Comparison of ENCODE assay signal across 8 cellular contexts in genomic region chr18:12883003-12883683, GRCh38. TPM values are rescaled to one million over a fixed set of nuclear protein-coding genes. Genes with fewer than 3 reads are reported as not detected.
DNase-seq lines count a peak whose midpoint lies in the region; ATAC-seq lines count a peak whose summit lies in the region.

No MANE protein-coding gene starts in this region.

- H3K27ac ChIP-seq in CD4-positive, CD25-positive, alpha-beta regulatory T cell (ENCODE audit: insufficient read depth, low read length, poor library complexity, severe bottlenecking), result peak overlapping the region; percentile 100

- peak overlapping the region; percentile 88 for H3K4me3 ChIP-seq in CD4-positive, CD25-positive, alpha-beta regulatory T cell (ENCODE audit: low read depth, low read length)
- peak overlapping the region; percentile 93 for H3K4me3 ChIP-seq in Jurkat, Clone E6-1 (ENCODE audit: low read length)
- peak overlapping the region; percentile 82 for H3K4me3 ChIP-seq in skeletal muscle cell (ENCODE audit: low read depth, low read length)

- H3K4me3 Mint-ChIP-seq in CD4-positive, CD25-positive, alpha-beta regulatory T cell, result peak overlapping the region; percentile 92 to 97 (median 94)
- peak overlapping the region; percentile 93 for H3K4me3 Mint-ChIP-seq in activated naive CD8-positive, alpha-beta T cell

- H3K4me1 Mint-ChIP-seq in CD4-positive, CD25-positive, alpha-beta regulatory T cell, result peaks cover 33 to 74% (median 54%) of the 10 kb centered on the region in 4 donors
- peaks cover 60% of the 10 kb centered on the region for H3K4me1 Mint-ChIP-seq in activated naive CD8-positive, alpha-beta T cell (ENCODE audit: low read depth)

- no peak for ATAC-seq in CD4-positive, CD25-positive, alpha-beta regulatory T cell (ENCODE audit: low read depth in 2 of 2)
- ATAC-seq in GM21390 (IDR thresholded peaks at IDR 0.05; ENCODE audit: unreplicated experiment) (peak; percentile 5), left ventricle myocardium superior (peak; percentile 75), HG03378 (IDR thresholded peaks at IDR 0.05; ENCODE audit: unreplicated experiment) (no peak)

- H3K27ac Mint-ChIP-seq in CD4-positive, CD25-positive, alpha-beta regulatory T cell, result peak overlapping the region; percentile 5 to 96 (median 95)
- peak overlapping the region; percentile 95 for H3K27ac Mint-ChIP-seq in activated naive CD8-positive, alpha-beta T cell

- H3K9me3 ChIP-seq in CD4-positive, CD25-positive, alpha-beta regulatory T cell (ENCODE audit: control insufficient read depth in 2 of 2, low read length in 2 of 2), result no peaks in the 10 kb centered on the region

- H3K36me3 Mint-ChIP-seq in CD4-positive, CD25-positive, alpha-beta regulatory T cell, result no peaks in the 10 kb centered on the region
- H3K36me3 Mint-ChIP-seq in activated naive CD8-positive, alpha-beta T cell, result peaks cover 3% of the 10 kb centered on the region

- H3K9me3 Mint-ChIP-seq in CD4-positive, CD25-positive, alpha-beta regulatory T cell, result peaks cover 0 to 2% (median 0%) of the 10 kb centered on the region in 7 donors
- no peaks in the 10 kb centered on the region for H3K9me3 Mint-ChIP-seq in activated naive CD8-positive, alpha-beta T cell (ENCODE audit: low read depth)

- DNase-seq in CD4-positive, CD25-positive, alpha-beta regulatory T cell, result peak in 1 of 3 donors; percentile 27
- no peak for DNase-seq in Jurkat, Clone E6-1 (ENCODE audit: low read depth, low spot score)
- DNase-seq in left ventricle myocardium superior (no peak), skeletal muscle cell (ENCODE audit: low read depth) (no peak), HK-2 (ENCODE audit: unreplicated experiment) (no peak)

- intact Hi-C loops in left ventricle myocardium superior (cut with micrococcal nuclease), result loop anchor here (10.0 kb wide), 1 partner anchor 62 kb away; the partner anchor contains the start of gene SEH1L

- H3K27me3 ChIP-seq in CD4-positive, CD25-positive, alpha-beta regulatory T cell (ENCODE audit: control insufficient read depth, insufficient read depth, low read length), result no peaks in the 10 kb centered on the region

- no peaks in the 10 kb centered on the region for H3K36me3 ChIP-seq in CD4-positive, CD25-positive, alpha-beta regulatory T cell (ENCODE audit: control insufficient read depth, insufficient read depth, low read length)

- H3K4me1 ChIP-seq in CD4-positive, CD25-positive, alpha-beta regulatory T cell (ENCODE audit: control insufficient read depth, insufficient read depth, low read length, poor library complexity, severe bottlenecking), result peaks cover 49% of the 10 kb centered on the region

- H3K27me3 Mint-ChIP-seq in CD4-positive, CD25-positive, alpha-beta regulatory T cell, result peaks cover 8% of the 10 kb centered on the region
- H3K27me3 Mint-ChIP-seq in activated naive CD8-positive, alpha-beta T cell, result no peaks in the 10 kb centered on the region

RNA-seq across cellular contexts. Expression of gene PTPN2, which starts 0.9 kb away (rescaled TPM):
- 80.4 TPM for total RNA-seq in CD4-positive, CD25-positive, alpha-beta regulatory T cell
- polyA plus RNA-seq in CD4-positive, CD25-positive, alpha-beta regulatory T cell, result 100 to 1,000 TPM in 1 of 4 donors, 10 to 100 TPM in 3; 62.3 to 110 (median 95.8) TPM
- polyA plus RNA-seq in Jurkat, Clone E6-1 (2012; ENCODE audit: insufficient read depth, insufficient read length), result 107 TPM
- 11.7 TPM for total RNA-seq in left ventricle myocardium superior

Comparison
In these comparisons a context has a peak if more than half of its experiments do, and no peak if none do; other contexts are left out.
1. ATAC-seq: peak in GM21390 (single experiment) and left ventricle myocardium superior (single experiment); none in CD4-positive, CD25-positive, alpha-beta regulatory T cell (0 of 2) and HG03378 (single experiment).
2. Peak in every context shown above with its lines, with median percentiles within 50 percentile points of each other: H3K4me3 ChIP-seq.